In the genomic region with DNA sequence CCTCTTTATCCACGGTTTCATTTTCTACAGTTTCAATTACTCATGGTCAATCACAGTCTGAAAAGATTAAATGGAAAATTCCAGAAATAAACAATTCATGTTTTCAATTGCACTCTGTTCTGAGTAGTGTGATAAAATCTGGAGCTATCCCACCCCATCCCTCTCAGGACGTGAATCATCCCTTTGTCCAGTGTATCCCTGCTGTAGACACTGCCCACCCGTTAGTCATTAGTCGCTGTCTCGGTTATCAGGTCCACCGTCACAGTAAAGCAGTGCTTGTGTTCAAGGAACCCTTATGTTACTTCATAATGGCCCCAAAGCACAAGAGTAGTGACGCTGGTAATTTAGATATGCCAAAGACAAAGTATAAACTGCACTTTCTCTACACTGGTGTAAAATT, we compare ENCODE assay signal across 1 cellular context.
TF ChIP-seq lines count a peak whose summit lies in the region.

No MANE protein-coding gene starts in this region.

TF ChIP-seq in SK-N-SH, 30 proteins besides CTCF, POLR2A, EP300 and RAD21 (continued from another document):
- TF ChIP-seq, protein P1, sequence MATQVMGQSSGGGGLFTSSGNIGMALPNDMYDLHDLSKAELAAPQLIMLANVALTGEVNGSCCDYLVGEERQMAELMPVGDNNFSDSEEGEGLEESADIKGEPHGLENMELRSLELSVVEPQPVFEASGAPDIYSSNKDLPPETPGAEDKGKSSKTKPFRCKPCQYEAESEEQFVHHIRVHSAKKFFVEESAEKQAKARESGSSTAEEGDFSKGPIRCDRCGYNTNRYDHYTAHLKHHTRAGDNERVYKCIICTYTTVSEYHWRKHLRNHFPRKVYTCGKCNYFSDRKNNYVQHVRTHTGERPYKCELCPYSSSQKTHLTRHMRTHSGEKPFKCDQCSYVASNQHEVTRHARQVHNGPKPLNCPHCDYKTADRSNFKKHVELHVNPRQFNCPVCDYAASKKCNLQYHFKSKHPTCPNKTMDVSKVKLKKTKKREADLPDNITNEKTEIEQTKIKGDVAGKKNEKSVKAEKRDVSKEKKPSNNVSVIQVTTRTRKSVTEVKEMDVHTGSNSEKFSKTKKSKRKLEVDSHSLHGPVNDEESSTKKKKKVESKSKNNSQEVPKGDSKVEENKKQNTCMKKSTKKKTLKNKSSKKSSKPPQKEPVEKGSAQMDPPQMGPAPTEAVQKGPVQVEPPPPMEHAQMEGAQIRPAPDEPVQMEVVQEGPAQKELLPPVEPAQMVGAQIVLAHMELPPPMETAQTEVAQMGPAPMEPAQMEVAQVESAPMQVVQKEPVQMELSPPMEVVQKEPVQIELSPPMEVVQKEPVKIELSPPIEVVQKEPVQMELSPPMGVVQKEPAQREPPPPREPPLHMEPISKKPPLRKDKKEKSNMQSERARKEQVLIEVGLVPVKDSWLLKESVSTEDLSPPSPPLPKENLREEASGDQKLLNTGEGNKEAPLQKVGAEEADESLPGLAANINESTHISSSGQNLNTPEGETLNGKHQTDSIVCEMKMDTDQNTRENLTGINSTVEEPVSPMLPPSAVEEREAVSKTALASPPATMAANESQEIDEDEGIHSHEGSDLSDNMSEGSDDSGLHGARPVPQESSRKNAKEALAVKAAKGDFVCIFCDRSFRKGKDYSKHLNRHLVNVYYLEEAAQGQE (IDR thresholded peaks at IDR 0.05; ENCODE audit: low read depth, low read length), result no peak
- TF ChIP-seq GABPA (IDR thresholded peaks at IDR 0.05; ENCODE audit: low read depth) (no peak), TCF12 (IDR thresholded peaks at IDR 0.05) (peak; percentile 96), CHD2 (IDR thresholded peaks at IDR 0.05; ENCODE audit: low read length, partially characterized antibody) (no peak), TAF1 (IDR thresholded peaks at IDR 0.05; ENCODE audit: borderline replicate concordance, low read depth, low read length) (0 out of 2 replicates have a peak, but pooled peaks have one; percentile 15), POLR2AphosphoS5 (IDR thresholded peaks at IDR 0.05; ENCODE audit: low read depth, low read length) (peak; percentile 77; the same call in 1 of the 2 replicates), MEF2A (IDR thresholded peaks at IDR 0.05; ENCODE audit: borderline replicate concordance, low read depth) (peak; percentile 58; the same call in 1 of the 2 replicates), NFIC (IDR thresholded peaks at IDR 0.05; ENCODE audit: borderline replicate concordance) (peak; percentile 75; the same call in 1 of the 2 replicates)
- TF ChIP-seq, protein P2, sequence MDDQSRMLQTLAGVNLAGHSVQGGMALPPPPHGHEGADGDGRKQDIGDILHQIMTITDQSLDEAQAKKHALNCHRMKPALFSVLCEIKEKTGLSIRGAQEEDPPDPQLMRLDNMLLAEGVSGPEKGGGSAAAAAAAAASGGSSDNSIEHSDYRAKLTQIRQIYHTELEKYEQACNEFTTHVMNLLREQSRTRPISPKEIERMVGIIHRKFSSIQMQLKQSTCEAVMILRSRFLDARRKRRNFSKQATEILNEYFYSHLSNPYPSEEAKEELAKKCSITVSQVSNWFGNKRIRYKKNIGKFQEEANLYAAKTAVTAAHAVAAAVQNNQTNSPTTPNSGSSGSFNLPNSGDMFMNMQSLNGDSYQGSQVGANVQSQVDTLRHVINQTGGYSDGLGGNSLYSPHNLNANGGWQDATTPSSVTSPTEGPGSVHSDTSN (IDR thresholded peaks at IDR 0.05), result peak; percentile 91
